Comparison of ENCODE assay signal across 8 cellular contexts in genomic region chr12:62604856-62605255, GRCh38.
A peak's percentile ranks its signal among the peaks of the same experiment; 100 is the strongest.
DNase-seq lines count a peak whose midpoint lies in the region; ATAC-seq, FAIRE-seq and TF ChIP-seq lines count a peak whose summit lies in the region.

No MANE protein-coding gene starts in this region.

- H3K4me1 ChIP-seq in ACC112 (ENCODE audit: control insufficient read depth, insufficient read depth, low read length, unreplicated experiment) (peaks cover 47% of the 10 kb centered on the region), ascending aorta (peaks cover 3 to 5% of the 10 kb centered on the region in 2 donors), left lung (peaks cover 11 to 38% of the 10 kb centered on the region in 2 donors)

- H3K4me3 ChIP-seq in ACC112 (ENCODE audit: low read depth, low read length) (peak overlapping the region; percentile 87), ascending aorta (peak overlapping the region; percentile 87 to 97), left lung (peak overlapping the region; percentile 55 to 76)

- ATAC-seq in left lung = no peak

- intact Hi-C loops in ascending aorta (cut with DNase I) (loop anchor here (1.0 to 10.0 kb wide), 4 partner anchors 26 to 440 kb away; partner anchors contain the start of gene PPM1H), left lung (cut with DNase I) (no loop called here), head of caudate nucleus (cut with DNase I) (loop anchor here (5.0 to 10.0 kb wide), 3 partner anchors 112 to 330 kb away; partner anchors contain the start of gene PPM1H)

- peaks cover 79% of the 10 kb centered on the region for H3K79me2 ChIP-seq in ACC112 (ENCODE audit: control insufficient read depth, insufficient read depth, low read length, unreplicated experiment)

- H3K36me3 ChIP-seq in ACC112 (ENCODE audit: insufficient read depth, low read length) = peaks cover 13% of the 10 kb centered on the region; the same call in 1 of the 2 replicates
- no peaks in the 10 kb centered on the region for H3K36me3 ChIP-seq in ascending aorta
- no peaks in the 10 kb centered on the region for H3K36me3 ChIP-seq in left lung

- FAIRE-seq in HTR-8/SVneo (lab: Jason Lieb, UNC) = no peak

- peak overlapping the region; percentile 97 for H3K27ac ChIP-seq in ACC112 (ENCODE audit: low read depth, low read length)
- no peak overlapping the region for H3K27ac ChIP-seq in ascending aorta
- peak overlapping the region in 1 of 2 donors; percentile 100 for H3K27ac ChIP-seq in left lung

- no peaks in the 10 kb centered on the region for H3K27me3 ChIP-seq in ACC112 (ENCODE audit: insufficient read depth, low read length)
- H3K27me3 ChIP-seq in ascending aorta = no peaks in the 10 kb centered on the region
- H3K27me3 ChIP-seq in left lung = no peaks in the 10 kb centered on the region

- no peak overlapping the region for H2AFZ ChIP-seq in ACC112 (ENCODE audit: low read length, unreplicated experiment)

- DNase-seq in HTR-8/SVneo (ENCODE audit: insufficient read length, low spot score) = peak; percentile 26
- DNase-seq in ascending aorta (ENCODE audit: low spot score in 2 of 2) = no peak
- DNase-seq in left lung = no peak
- DNase-seq in NCI-H526 treated with DMSO at 0.1 percent for 48 hours (lab: John Stamatoyannopoulos, UW) = no peak
- DNase-seq in iPS-NIHi7 (ENCODE audit: extremely low spot score) = no peak
- no peak for DNase-seq in SIG-M5 treated with dmso at 0.1 percent for 504 hours (lab: John Stamatoyannopoulos, UW; ENCODE audit: unreplicated experiment)
- DNase-seq in head of caudate nucleus = no peak

- no peaks in the 10 kb centered on the region for H3K9me3 ChIP-seq in ascending aorta
- no peaks in the 10 kb centered on the region for H3K9me3 ChIP-seq in left lung

- no peak for TF ChIP-seq CTCF in ascending aorta (IDR thresholded peaks at IDR 0.05)
- TF ChIP-seq CTCF in left lung (IDR thresholded peaks at IDR 0.05) = no peak

Comparison
In these comparisons a context has a peak if more than half of its experiments do, and no peak if none do; other contexts are left out.
1. intact Hi-C loops: an anchor here in ascending aorta (1.0 to 10.0 kb wide) and head of caudate nucleus (5.0 to 10.0 kb wide); none called in left lung.